ENCODE assay signal across 18 cellular contexts in the genomic region with DNA sequence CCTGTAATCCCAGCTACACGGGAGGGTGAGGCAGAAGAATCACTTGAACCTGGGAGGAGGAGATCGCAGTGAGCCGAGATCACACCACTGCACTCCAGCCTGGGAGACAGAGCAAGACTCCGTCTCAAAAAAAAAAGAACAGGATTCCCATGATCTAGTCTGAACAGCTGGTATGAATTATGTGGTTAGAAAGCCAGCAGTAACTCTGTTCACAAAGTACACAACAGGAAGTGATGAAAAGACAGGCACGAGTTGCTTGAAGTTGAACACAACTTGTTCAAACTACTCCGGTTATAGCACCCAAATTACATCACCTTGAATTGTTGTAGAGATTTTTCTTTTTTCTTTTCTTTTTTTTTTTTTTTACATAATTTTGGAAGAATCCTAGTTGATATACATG.
A peak's percentile ranks its signal among the peaks of the same experiment; 100 is the strongest.
DNase-seq lines count a peak whose midpoint lies in the region; ATAC-seq and TF ChIP-seq lines count a peak whose summit lies in the region.
"Had no signal": no experiment of that assay in that cellular context is flagged by ENCODE, and none has a peak within 500 bp of the region (broad histone marks: within the 10 kb centered on the region; RNA-seq: fewer than 3 reads in every experiment).

No MANE protein-coding gene starts in this region.

- peaks cover 33% of the 10 kb centered on the region for H3K36me3 Mint-ChIP-seq in activated naive CD4-positive, alpha-beta T cell treated with anti-CD3 and anti-CD28 coated beads, Interleukin-2, amount 10 ng/mL, durations not matched to agents 7 days and 5 days
- peaks cover 24% of the 10 kb centered on the region for H3K36me3 Mint-ChIP-seq in activated naive CD4-positive, alpha-beta T cell treated with anti-CD3 and anti-CD28 coated beads for 36 hours (ENCODE audit: low read depth)
- peaks cover 16% of the 10 kb centered on the region for H3K36me3 Mint-ChIP-seq in T-helper 17 cell (ENCODE audit: low read depth)
- H3K36me3 Mint-ChIP-seq in Calu3 (ENCODE audit: insufficient read depth, unreplicated experiment), result no peaks in the 10 kb centered on the region

- H3K36me3 ChIP-seq in thymus (ENCODE audit: control insufficient read depth, insufficient read depth), result peaks cover 14% of the 10 kb centered on the region
- H3K36me3 ChIP-seq: lower lobe of right lung had no signal

- CTCF ChIA-PET in activated naive CD4-positive, alpha-beta T cell treated with anti-CD3 and anti-CD28 coated beads, Interleukin-2, amount 10 ng/mL, durations not matched to agents 7 days and 5 days (lab: Charles Lee), result no interaction called here
- CTCF ChIA-PET in activated naive CD4-positive, alpha-beta T cell treated with anti-CD3 and anti-CD28 coated beads for 36 hours (lab: Charles Lee), result interaction anchor here (0.7 kb wide), 1 partner anchor 268 kb away, joined by 4 read pairs; no protein-coding TSS in a partner anchor
- CTCF ChIA-PET in Calu3 (lab: Charles Lee), result no interaction called here

- ATAC-seq in T-helper 17 cell, result no peak

- H3K9me3 ChIP-seq in T-helper 17 cell (ENCODE audit: control insufficient read depth, low read length, poor library complexity, severe bottlenecking), result no peaks in the 10 kb centered on the region
- H3K9me3 ChIP-seq in thymus (ENCODE audit: control insufficient read depth), result no peaks in the 10 kb centered on the region
- H3K9me3 ChIP-seq: lower lobe of right lung had no signal

- H3K4me1 Mint-ChIP-seq in activated naive CD4-positive, alpha-beta T cell treated with anti-CD3 and anti-CD28 coated beads, Interleukin-2, amount 10 ng/mL, durations not matched to agents 7 days and 5 days, result peaks cover 23% of the 10 kb centered on the region
- peaks cover 7% of the 10 kb centered on the region for H3K4me1 Mint-ChIP-seq in activated naive CD4-positive, alpha-beta T cell treated with anti-CD3 and anti-CD28 coated beads for 36 hours (ENCODE audit: low read depth)
- H3K4me1 Mint-ChIP-seq in T-helper 17 cell (peaks cover 7% of the 10 kb centered on the region), Calu3 (ENCODE audit: low read depth, unreplicated experiment) (no peaks in the 10 kb centered on the region)

- peaks cover 9% of the 10 kb centered on the region for H3K4me1 ChIP-seq in thymus (ENCODE audit: control insufficient read depth, insufficient read depth, low read length)

- no peak for DNase-seq in activated naive CD4-positive, alpha-beta T cell treated with anti-CD3 and anti-CD28 coated beads, Interleukin-2, amount 10 ng/mL, durations not matched to agents 7 days and 5 days
- no peak for DNase-seq in activated naive CD4-positive, alpha-beta T cell treated with anti-CD3 and anti-CD28 coated beads for 36 hours
- DNase-seq in T-helper 17 cell (no peak), fibroblast of the aortic adventitia (ENCODE audit: low read depth) (peak; percentile 72), NCI-H2227 (lab: John Stamatoyannopoulos, UW; ENCODE audit: unreplicated experiment) (no peak), Calu3 (no peak)
- no peak for DNase-seq in activated CD8-positive, alpha-beta memory T cell treated with anti-CD3 and anti-CD28 coated beads, Interleukin-2, amount 50 U/mL, for 4 hours
- DNase-seq: activated CD4-positive, alpha-beta memory T cell treated with anti-CD3 and anti-CD28 coated beads, Interleukin-2, amount 10 ng/mL, durations not matched to agents 7 days and 5 days; activated effector memory CD4-positive, alpha-beta T cell treated with Interleukin-2 at 50 U/mL for 16 hours; AML-193; caudate nucleus; lower lobe of right lung; NCI-H187 treated with DMSO at 0.1 percent for 48 hours; NCI-H774; nucleus accumbens; T1000 had no signal

- peak overlapping the region; percentile 64 for H3K27ac Mint-ChIP-seq in activated naive CD4-positive, alpha-beta T cell treated with anti-CD3 and anti-CD28 coated beads, Interleukin-2, amount 10 ng/mL, durations not matched to agents 7 days and 5 days
- H3K27ac Mint-ChIP-seq in activated naive CD4-positive, alpha-beta T cell treated with anti-CD3 and anti-CD28 coated beads for 36 hours, result no peak overlapping the region
- H3K27ac Mint-ChIP-seq in T-helper 17 cell, result peak overlapping the region; percentile 83
- no peak overlapping the region for H3K27ac Mint-ChIP-seq in Calu3 (ENCODE audit: unreplicated experiment)
- H3K27ac Mint-ChIP-seq: activated CD4-positive, alpha-beta memory T cell treated with anti-CD3 and anti-CD28 coated beads, Interleukin-2, amount 10 ng/mL, durations not matched to agents 7 days and 5 days; type B pancreatic cell had no signal

- H3K27ac ChIP-seq in thymus (ENCODE audit: low read depth), result peak overlapping the region; percentile 75
- H3K27ac ChIP-seq: lower lobe of right lung had no signal

- no peaks in the 10 kb centered on the region for H3K9me3 Mint-ChIP-seq in activated naive CD4-positive, alpha-beta T cell treated with anti-CD3 and anti-CD28 coated beads, Interleukin-2, amount 10 ng/mL, durations not matched to agents 7 days and 5 days
- no peaks in the 10 kb centered on the region for H3K9me3 Mint-ChIP-seq in activated naive CD4-positive, alpha-beta T cell treated with anti-CD3 and anti-CD28 coated beads for 36 hours
- H3K9me3 Mint-ChIP-seq in Calu3 (ENCODE audit: low read depth, unreplicated experiment), result no peaks in the 10 kb centered on the region
- H3K9me3 Mint-ChIP-seq: activated CD4-positive, alpha-beta memory T cell treated with anti-CD3 and anti-CD28 coated beads, Interleukin-2, amount 10 ng/mL, durations not matched to agents 7 days and 5 days had no signal

- TF ChIP-seq CTCF in fibroblast of the aortic adventitia (IDR thresholded peaks at IDR 0.05; ENCODE audit: insufficient read depth, low read length) (no peak), Calu3 (IDR thresholded peaks at IDR 0.05; ENCODE audit: unreplicated experiment) (no peak)

- H3K27me3 Mint-ChIP-seq in activated naive CD4-positive, alpha-beta T cell treated with anti-CD3 and anti-CD28 coated beads, Interleukin-2, amount 10 ng/mL, durations not matched to agents 7 days and 5 days, result no peaks in the 10 kb centered on the region
- H3K27me3 Mint-ChIP-seq in activated naive CD4-positive, alpha-beta T cell treated with anti-CD3 and anti-CD28 coated beads for 36 hours (ENCODE audit: low read depth), result no peaks in the 10 kb centered on the region
- H3K27me3 Mint-ChIP-seq in T-helper 17 cell (no peaks in the 10 kb centered on the region), Calu3 (ENCODE audit: unreplicated experiment) (no peaks in the 10 kb centered on the region)
- H3K27me3 Mint-ChIP-seq: activated CD4-positive, alpha-beta memory T cell treated with anti-CD3 and anti-CD28 coated beads, Interleukin-2, amount 10 ng/mL, durations not matched to agents 7 days and 5 days; type B pancreatic cell had no signal

- no peak overlapping the region for H3K4me3 Mint-ChIP-seq in activated naive CD4-positive, alpha-beta T cell treated with anti-CD3 and anti-CD28 coated beads, Interleukin-2, amount 10 ng/mL, durations not matched to agents 7 days and 5 days
- H3K4me3 Mint-ChIP-seq in activated naive CD4-positive, alpha-beta T cell treated with anti-CD3 and anti-CD28 coated beads for 36 hours, result no peak overlapping the region
- no peak overlapping the region for H3K4me3 Mint-ChIP-seq in T-helper 17 cell
- H3K4me3 Mint-ChIP-seq in Calu3 (ENCODE audit: low read depth, unreplicated experiment), result no peak overlapping the region
- H3K4me3 Mint-ChIP-seq: activated CD4-positive, alpha-beta memory T cell treated with anti-CD3 and anti-CD28 coated beads, Interleukin-2, amount 10 ng/mL, durations not matched to agents 7 days and 5 days; type B pancreatic cell had no signal

- WGBS in thymus, result 52% methylated on average over 6 of the region's 6 CpGs

- BruUV-seq in Calu3 (replicated peaks; lab: Mats Ljungman, UMichigan), result no TSS peak

- intact Hi-C loops in activated naive CD4-positive, alpha-beta T cell treated with anti-CD3 and anti-CD28 coated beads for 36 hours (cut with micrococcal nuclease), result loop anchor here (1.0 kb wide), 1 partner anchor 138 kb away; no protein-coding TSS in a partner anchor
- intact Hi-C loops in Calu3 (cut with micrococcal nuclease; ENCODE audit: unreplicated experiment), result no loop called here

- no peaks in the 10 kb centered on the region for H3K27me3 ChIP-seq in thymus (ENCODE audit: control insufficient read depth, insufficient read depth)

- H3K4me3 ChIP-seq in fibroblast of the aortic adventitia (ENCODE audit: low read depth, low read length) (no peak overlapping the region), thymus (ENCODE audit: low read length) (no peak overlapping the region)
- H3K4me3 ChIP-seq: lower lobe of right lung had no signal

Comparison
In these comparisons a context has a peak if more than half of its experiments do, and no peak if none do; other contexts are left out.
1. H3K27ac Mint-ChIP-seq: peak in activated naive CD4-positive, alpha-beta T cell treated with anti-CD3 and anti-CD28 coated beads, Interleukin-2, amount 10 ng/mL, durations not matched to agents 7 days and 5 days (single experiment) and T-helper 17 cell (single experiment); none in activated naive CD4-positive, alpha-beta T cell treated with anti-CD3 and anti-CD28 coated beads for 36 hours (single experiment) and Calu3 (single experiment).